Comparison of ENCODE assay signal across 28 cellular contexts in genomic region chr17:38659415-38659814, GRCh38. TPM values are rescaled to one million over a fixed set of nuclear protein-coding genes. Genes with fewer than 3 reads are reported as not detected.
"Had no signal": no experiment of that assay in that cellular context is flagged by ENCODE, and none has a peak within 500 bp of the region (broad histone marks: within the 10 kb centered on the region; RNA-seq: fewer than 3 reads in every experiment).

No MANE protein-coding gene starts in this region.

- H3K27ac Mint-ChIP-seq: naive thymus-derived CD4-positive, alpha-beta T cell; nephron; progenitor cell of endocrine pancreas; stimulated activated memory B cell treated with anti-CD40 and anti-IgM and Interleukin-4, amounts not matched to agents 10 μg/mL and 1 μg/mL and 100 μg/mL, for 72 hours; type B pancreatic cell had no signal

- DNase-seq: naive thymus-derived CD4-positive, alpha-beta T cell; natural killer cell; spleen; stimulated activated CD4-positive, alpha-beta T cell treated with anti-CD3 and anti-CD28 coated beads, Interleukin-12 subunit alpha, Interleukin-12 subunit beta, amount 100 ng/mL, for 4 hours; stimulated activated CD4-positive, alpha-beta T cell treated with anti-CD3 and anti-CD28 coated beads, Interleukin-1b, Interleukin-23, amount 100 ng/mL, for 48 hours; stimulated activated CD4-positive, alpha-beta T cell treated with anti-CD3 and anti-CD28 coated beads, Interleukin-4, amount 100 ng/mL, for 1 hour; stimulated activated CD4-positive, alpha-beta T cell treated with anti-CD3 and anti-CD28 coated beads, Interleukin-4, amount 100 ng/mL, for 4 hours; stimulated activated CD8-positive, alpha-beta memory T cell treated with anti-CD3 and anti-CD28 coated beads, Interleukin-4, amount 100 ng/mL, for 48 hours; stimulated activated naive CD4-positive, alpha-beta T cell; stimulated activated naive CD8-positive, alpha-beta T cell treated with anti-CD3 and anti-CD28 coated beads, Interleukin-15, amount 100 ng/mL, for 72 hours; stimulated activated naive CD8-positive, alpha-beta T cell treated with anti-CD3 and anti-CD28 coated beads, Interleukin-15, Interleukin-2, amounts not matched to agents 100 U/mL and 50 U/mL, for 24 hours; transverse colon had no signal

- H3K9ac ChIP-seq: neural progenitor cell, parathyroid adenoma had no signal

- H3K36me3 Mint-ChIP-seq: naive thymus-derived CD4-positive, alpha-beta T cell; natural killer cell; neural progenitor cell; stimulated activated memory B cell treated with anti-CD40 and anti-IgM and Interleukin-4, amounts not matched to agents 10 μg/mL and 1 μg/mL and 100 μg/mL, for 72 hours; type B pancreatic cell had no signal

- H3K4me1 Mint-ChIP-seq: nephron had no signal

- H3K27ac ChIP-seq: neural progenitor cell, ovary, parathyroid adenoma, psoas muscle, right lobe of liver, skin epidermis, spleen, testis, tibial artery, transverse colon, upper lobe of right lung, uterus had no signal

- ATAC-seq: naive thymus-derived CD4-positive, alpha-beta T cell; natural killer cell; psoas muscle; stimulated activated memory B cell treated with anti-CD40 and anti-IgM and Interleukin-4, amounts not matched to agents 10 μg/mL and 1 μg/mL and 100 μg/mL, for 72 hours; stimulated activated naive CD8-positive, alpha-beta T cell treated with anti-CD3 and anti-CD28 coated beads, Interleukin-15, amount 100 ng/mL, for 72 hours; stimulated activated naive CD8-positive, alpha-beta T cell treated with anti-CD3 and anti-CD28 coated beads, Interleukin-15, Interleukin-2, amounts not matched to agents 100 U/mL and 50 U/mL, for 24 hours had no signal

- H3K79me2 ChIP-seq: parathyroid adenoma had no signal

- H3K9me3 Mint-ChIP-seq: naive thymus-derived CD4-positive, alpha-beta T cell; natural killer cell; nephron; neural progenitor cell; stimulated activated memory B cell treated with anti-CD40 and anti-IgM and Interleukin-4, amounts not matched to agents 10 μg/mL and 1 μg/mL and 100 μg/mL, for 72 hours; stimulated activated naive CD8-positive, alpha-beta T cell treated with anti-CD3 and anti-CD28 coated beads, Interleukin-15, amount 100 ng/mL, for 72 hours; type B pancreatic cell had no signal

- H3K4me1 ChIP-seq: parathyroid adenoma, psoas muscle, right lobe of liver had no signal

- H3K27me3 ChIP-seq: neural progenitor cell, ovary, right lobe of liver, testis, uterus had no signal

- H3K4me2 ChIP-seq: neural progenitor cell, smooth muscle cell had no signal

- H3K9me3 ChIP-seq: ovary, psoas muscle, right lobe of liver, spleen, testis, tibial artery, transverse colon, upper lobe of right lung, uterus had no signal

- H3K4me3 ChIP-seq: neural progenitor cell, ovary, psoas muscle, right lobe of liver, skin epidermis, smooth muscle cell, spleen, testis, tibial artery, transverse colon, upper lobe of right lung, uterus had no signal

- H3K36me3 ChIP-seq: neural progenitor cell, ovary, right lobe of liver, spleen, tibial artery, transverse colon, upper lobe of right lung, uterus had no signal

- H3K4me3 Mint-ChIP-seq: naive thymus-derived CD4-positive, alpha-beta T cell; natural killer cell; nephron; neural progenitor cell; stimulated activated memory B cell treated with anti-CD40 and anti-IgM and Interleukin-4, amounts not matched to agents 10 μg/mL and 1 μg/mL and 100 μg/mL, for 72 hours; type B pancreatic cell had no signal

- H2AFZ ChIP-seq: neural progenitor cell, parathyroid adenoma had no signal

RNA-seq across cellular contexts. Expression of gene EPOP, which starts 15.3 kb away (rescaled TPM):
- polyA plus RNA-seq: naive thymus-derived CD4-positive, alpha-beta T cell had no signal

RNA-seq across cellular contexts. Expression of gene SRCIN1, which starts 53.7 kb away (rescaled TPM):
- total RNA-seq: osteoblast had no signal
- polyA plus RNA-seq: naive thymus-derived CD4-positive, alpha-beta T cell had no signal
